In genomic region chr1:219324629-219325367, GRCh38 we compare ENCODE assay signal across 1 cellular context.
TF ChIP-seq lines count a peak whose summit lies in the region.

No MANE protein-coding gene starts in this region.

TF ChIP-seq in WTC11, 78 proteins besides CTCF, POLR2A, EP300 and RAD21 (continued from another document):
- TF ChIP-seq ZNF532 (CRISPR knock-in tag; IDR thresholded peaks at IDR 0.05; ENCODE audit: borderline replicate concordance) = no peak
- TF ChIP-seq ZNF232 (CRISPR knock-in tag; IDR thresholded peaks at IDR 0.05) = no peak
- TF ChIP-seq GRHL2 (CRISPR knock-in tag; IDR thresholded peaks at IDR 0.05; ENCODE audit: insufficient replicate concordance, severe bottlenecking) = no peak
- no peak for TF ChIP-seq SP1 (CRISPR knock-in tag; conservative IDR thresholded peaks at IDR 0.05)
- no peak for TF ChIP-seq HMGA2 (CRISPR knock-in tag; IDR thresholded peaks at IDR 0.05)
TF ChIP-seq in WTC11: peak in this region for 0.
